1 cellular context compared by ENCODE assay signal in genomic region chr16:77289331-77289809, GRCh38.
TF ChIP-seq lines count a peak whose summit lies in the region.

No MANE protein-coding gene starts in this region.

TF ChIP-seq in SK-N-SH, 30 proteins besides CTCF, POLR2A, EP300 and RAD21 (continued from another document):
- TF ChIP-seq TAF1 (IDR thresholded peaks at IDR 0.05; ENCODE audit: borderline replicate concordance, low read depth, low read length): no peak
- no peak for TF ChIP-seq ELF1 (IDR thresholded peaks at IDR 0.05)
- no peak for TF ChIP-seq GABPA (IDR thresholded peaks at IDR 0.05; ENCODE audit: low read depth)
- peak; percentile 47; the same call in 1 of the 2 replicates for TF ChIP-seq RCOR1 (IDR thresholded peaks at IDR 0.05; ENCODE audit: low read length)
- peak; percentile 93 for TF ChIP-seq TCF12 (IDR thresholded peaks at IDR 0.05)
- no peak for TF ChIP-seq EZH2phosphoT487 (IDR thresholded peaks at IDR 0.05; ENCODE audit: borderline replicate concordance, low read depth)
- TF ChIP-seq GATA2 (CRISPR knock-in tag; IDR thresholded peaks at IDR 0.05): peak; percentile 59
- TF ChIP-seq NRF1 (IDR thresholded peaks at IDR 0.05; ENCODE audit: low read depth, low read length): no peak
- peak; percentile 53; the same call in 1 of the 2 replicates for TF ChIP-seq JUND (IDR thresholded peaks at IDR 0.05)
- no peak for TF ChIP-seq REST (IDR thresholded peaks at IDR 0.05; ENCODE audit: low read depth, low read length)
- no peak for TF ChIP-seq IRF3 (IDR thresholded peaks at IDR 0.05; ENCODE audit: low read depth, low read length)
- TF ChIP-seq MXI1 (IDR thresholded peaks at IDR 0.05; ENCODE audit: low read depth, low read length): no peak
- peak; percentile 57 for TF ChIP-seq MAX (IDR thresholded peaks at IDR 0.05; ENCODE audit: low read depth)
- no peak for TF ChIP-seq SMC3 (IDR thresholded peaks at IDR 0.05; ENCODE audit: low read depth, low read length)
- no peak for TF ChIP-seq RFX5 (IDR thresholded peaks at IDR 0.05; ENCODE audit: low read length)
- peak; percentile 48; the same call in 1 of the 2 replicates for TF ChIP-seq TEAD4 (IDR thresholded peaks at IDR 0.05; ENCODE audit: borderline replicate concordance, insufficient read depth)
- no peak for TF ChIP-seq YY1 (IDR thresholded peaks at IDR 0.05; ENCODE audit: low read depth)
- no peak for TF ChIP-seq CHD2 (IDR thresholded peaks at IDR 0.05; ENCODE audit: low read length, partially characterized antibody)
- TF ChIP-seq FOXM1 (IDR thresholded peaks at IDR 0.05; ENCODE audit: low read depth): no peak
TF ChIP-seq in SK-N-SH: peak in this region for 13.
